29 cellular contexts compared by ENCODE assay signal in the genomic region with DNA sequence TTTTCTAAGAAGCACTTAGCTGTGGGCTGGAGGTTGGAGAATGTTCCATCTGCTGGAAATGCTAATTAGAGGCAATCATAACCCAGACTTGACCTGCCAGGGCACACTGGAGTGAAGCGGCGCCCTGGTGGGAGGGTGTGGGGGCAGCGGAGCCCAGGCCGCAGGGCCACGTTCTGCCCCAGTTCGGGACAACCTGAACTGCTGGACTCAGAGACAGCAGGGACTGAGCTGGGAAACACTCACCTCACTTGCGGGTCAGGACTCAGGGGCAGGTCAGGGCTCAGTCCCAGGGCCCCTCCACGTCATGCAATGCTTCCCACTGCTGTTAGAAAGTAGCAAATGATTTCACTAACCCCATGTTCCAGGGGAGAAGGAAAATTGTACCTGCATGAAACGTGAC.
"Had no signal": no experiment of that assay in that cellular context is flagged by ENCODE, and none has a peak within 500 bp of the region (broad histone marks: within the 10 kb centered on the region; RNA-seq: fewer than 3 reads in every experiment).

No MANE protein-coding gene starts in this region.

- ATAC-seq: heart right ventricle; left colon; natural killer cell treated with Interleukin-12 subunit alpha and Interleukin-12 subunit beta and Interleukin-15 and Interleukin-18, amount 100 ng/mL, for 72 hours; stimulated activated effector memory CD8-positive, alpha-beta T cell treated with anti-CD3 and anti-CD28 coated beads, Interleukin-12 subunit alpha, Interleukin-12 subunit beta, amount 100 ng/mL, for 72 hours had no signal

- H3K4me3 ChIP-seq: esophagus squamous epithelium, heart right ventricle, lung, ovary, right atrium auricular region, sigmoid colon, stomach, thyroid gland had no signal

- H3K4me3 Mint-ChIP-seq: dendritic cell treated with granulocyte-macrophage colony-stimulating factor and Interleukin-4, amounts not matched to agents 40 ng/mL and 50 ng/mL, for 4 days; memory B cell; naive B cell; natural killer cell treated with Interleukin-12 subunit alpha and Interleukin-12 subunit beta and Interleukin-15 and Interleukin-18, amount 100 ng/mL, for 72 hours; neural crest cell; stimulated activated effector memory CD8-positive, alpha-beta T cell treated with anti-CD3 and anti-CD28 coated beads, Interleukin-12 subunit alpha, Interleukin-12 subunit beta, amount 100 ng/mL, for 72 hours had no signal

- H3K9me3 ChIP-seq: esophagus squamous epithelium, heart right ventricle, ovary, right atrium auricular region, sigmoid colon, stomach, thyroid gland had no signal

- H3K9me3 Mint-ChIP-seq: dendritic cell treated with granulocyte-macrophage colony-stimulating factor and Interleukin-4, amounts not matched to agents 40 ng/mL and 50 ng/mL, for 4 days; natural killer cell treated with Interleukin-12 subunit alpha and Interleukin-12 subunit beta and Interleukin-15 and Interleukin-18, amount 100 ng/mL, for 72 hours; neural crest cell; stimulated activated effector memory CD8-positive, alpha-beta T cell treated with anti-CD3 and anti-CD28 coated beads, Interleukin-12 subunit alpha, Interleukin-12 subunit beta, amount 100 ng/mL, for 72 hours had no signal

- H3K27me3 ChIP-seq: ovary, right atrium auricular region, thyroid gland had no signal

- H3K27ac Mint-ChIP-seq: dendritic cell treated with granulocyte-macrophage colony-stimulating factor and Interleukin-4, amounts not matched to agents 40 ng/mL and 50 ng/mL, for 4 days; memory B cell; natural killer cell treated with Interleukin-12 subunit alpha and Interleukin-12 subunit beta and Interleukin-15 and Interleukin-18, amount 100 ng/mL, for 72 hours; stimulated activated effector memory CD8-positive, alpha-beta T cell treated with anti-CD3 and anti-CD28 coated beads, Interleukin-12 subunit alpha, Interleukin-12 subunit beta, amount 100 ng/mL, for 72 hours had no signal

- H3K36me3 Mint-ChIP-seq: memory B cell; natural killer cell treated with Interleukin-12 subunit alpha and Interleukin-12 subunit beta and Interleukin-15 and Interleukin-18, amount 100 ng/mL, for 72 hours; stimulated activated effector memory CD8-positive, alpha-beta T cell treated with anti-CD3 and anti-CD28 coated beads, Interleukin-12 subunit alpha, Interleukin-12 subunit beta, amount 100 ng/mL, for 72 hours had no signal

- DNase-seq: central memory CD4-positive, alpha-beta T cell; effector memory CD4-positive, alpha-beta T cell; erythroblast; esophagus squamous epithelium; foreskin melanocyte; glutamatergic neuron; heart right ventricle; hippocampal formation; kidney glomerular epithelial cell; left colon; naive B cell; ovary; sigmoid colon; stimulated activated CD4-positive, alpha-beta T cell treated with anti-CD3 and anti-CD28 coated beads, Interleukin-2, amount 100 ng/mL, for 24 hours; stimulated activated CD4-positive, alpha-beta T cell treated with anti-CD3 and anti-CD28 coated beads, Interleukin-4, amount 100 ng/mL, for 24 hours; stimulated activated naive CD4-positive, alpha-beta T cell treated with Interleukin-2 at 50 U/mL for 16 hours; stomach; thyroid gland; trophoblast cell had no signal

- FAIRE-seq: colon, endometrium, islet of Langerhans had no signal

- H3K4me1 ChIP-seq: thyroid gland had no signal

- H3K4me1 Mint-ChIP-seq: memory B cell; naive B cell; stimulated activated effector memory CD8-positive, alpha-beta T cell treated with anti-CD3 and anti-CD28 coated beads, Interleukin-12 subunit alpha, Interleukin-12 subunit beta, amount 100 ng/mL, for 72 hours had no signal

- H3K27ac ChIP-seq: esophagus squamous epithelium, heart right ventricle, ovary, right atrium auricular region, sigmoid colon, stomach, thyroid gland had no signal

- H3K36me3 ChIP-seq: esophagus squamous epithelium, heart right ventricle, ovary, right atrium auricular region, sigmoid colon, stomach, thyroid gland had no signal
